25 cellular contexts compared by ENCODE assay signal in genomic region chr12:128745772-128746689, GRCh38.
"Had no signal": no experiment of that assay in that cellular context is flagged by ENCODE, and none has a peak within 500 bp of the region (broad histone marks: within the 10 kb centered on the region; RNA-seq: fewer than 3 reads in every experiment).

No MANE protein-coding gene starts in this region.

- DNase-seq: activated B cell treated with CpG ODN at 0.5 μM for 24 hours; activated CD4-positive, alpha-beta memory T cell treated with anti-CD3 and anti-CD28 coated beads, Interleukin-2, amount 10 ng/mL, durations not matched to agents 7 days and 5 days; activated CD4-positive, alpha-beta T cell treated with anti-CD3 and anti-CD28 coated beads for 48 hours; activated CD8-positive, alpha-beta memory T cell treated with anti-CD3 and anti-CD28 coated beads, Interleukin-2, amount 10 ng/mL, durations not matched to agents 7 days and 5 days; activated naive CD4-positive, alpha-beta T cell treated with Interleukin-2 at 50 U/mL for 16 hours; activated T-cell treated with anti-CD3 and anti-CD28 coated beads, Interleukin-2, amount 50 U/mL, for 1 hour; anterior cingulate cortex; caudate nucleus; dorsolateral prefrontal cortex; foreskin fibroblast; glutamatergic neuron; hypothalamus; midbrain; stimulated activated CD4-positive, alpha-beta T cell treated with anti-CD3 and anti-CD28 coated beads, Interleukin-2, amount 100 ng/mL, for 24 hours; trophoblast cell had no signal

- H3K27ac Mint-ChIP-seq: activated B cell treated with CpG ODN at 0.5 μM for 24 hours; activated CD4-positive, alpha-beta memory T cell treated with anti-CD3 and anti-CD28 coated beads, Interleukin-2, amount 10 ng/mL, durations not matched to agents 7 days and 5 days; activated CD8-positive, alpha-beta memory T cell treated with anti-CD3 and anti-CD28 coated beads, Interleukin-2, amount 10 ng/mL, durations not matched to agents 7 days and 5 days; activated T-helper 17 cell treated with anti-CD3 and anti-CD28 coated beads, Interleukin-2, amount 50 U/mL, for 72 hours; brain; endodermal cell; stimulated activated naive CD8-positive, alpha-beta T cell treated with anti-CD3 and anti-CD28 coated beads, Interleukin-15, Interleukin-2, amounts not matched to agents 100 ng/mL and 50 ng/mL, for 24 hours had no signal

- H3K36me3 ChIP-seq: prostate gland, right atrium auricular region, vagina had no signal

- ATAC-seq: activated CD8-positive, alpha-beta memory T cell treated with anti-CD3 and anti-CD28 coated beads, Interleukin-2, amount 10 ng/mL, durations not matched to agents 7 days and 5 days; activated T-helper 17 cell treated with anti-CD3 and anti-CD28 coated beads, Interleukin-2, amount 50 U/mL, for 72 hours; left lobe of liver had no signal

- H3K27me3 ChIP-seq: right atrium auricular region, vagina had no signal

- H3K9me3 ChIP-seq: prostate gland, right atrium auricular region, vagina had no signal

- H3K4me3 Mint-ChIP-seq: activated B cell treated with CpG ODN at 0.5 μM for 24 hours; activated CD4-positive, alpha-beta memory T cell treated with anti-CD3 and anti-CD28 coated beads, Interleukin-2, amount 10 ng/mL, durations not matched to agents 7 days and 5 days; activated CD8-positive, alpha-beta memory T cell treated with anti-CD3 and anti-CD28 coated beads, Interleukin-2, amount 10 ng/mL, durations not matched to agents 7 days and 5 days; activated T-helper 17 cell treated with anti-CD3 and anti-CD28 coated beads, Interleukin-2, amount 50 U/mL, for 72 hours; brain; endodermal cell; stimulated activated naive CD8-positive, alpha-beta T cell treated with anti-CD3 and anti-CD28 coated beads, Interleukin-15, Interleukin-2, amounts not matched to agents 100 ng/mL and 50 ng/mL, for 24 hours had no signal

- H3K9me3 Mint-ChIP-seq: activated B cell treated with CpG ODN at 0.5 μM for 24 hours; activated CD4-positive, alpha-beta memory T cell treated with anti-CD3 and anti-CD28 coated beads, Interleukin-2, amount 10 ng/mL, durations not matched to agents 7 days and 5 days; activated T-helper 17 cell treated with anti-CD3 and anti-CD28 coated beads, Interleukin-2, amount 50 U/mL, for 72 hours; endodermal cell; stimulated activated naive CD8-positive, alpha-beta T cell treated with anti-CD3 and anti-CD28 coated beads, Interleukin-15, Interleukin-2, amounts not matched to agents 100 ng/mL and 50 ng/mL, for 24 hours had no signal

- H3K36me3 Mint-ChIP-seq: activated CD8-positive, alpha-beta memory T cell treated with anti-CD3 and anti-CD28 coated beads, Interleukin-2, amount 10 ng/mL, durations not matched to agents 7 days and 5 days; brain had no signal

- H3K4me1 Mint-ChIP-seq: activated B cell treated with CpG ODN at 0.5 μM for 24 hours; activated CD4-positive, alpha-beta memory T cell treated with anti-CD3 and anti-CD28 coated beads, Interleukin-2, amount 10 ng/mL, durations not matched to agents 7 days and 5 days; activated CD8-positive, alpha-beta memory T cell treated with anti-CD3 and anti-CD28 coated beads, Interleukin-2, amount 10 ng/mL, durations not matched to agents 7 days and 5 days; activated T-helper 17 cell treated with anti-CD3 and anti-CD28 coated beads, Interleukin-2, amount 50 U/mL, for 72 hours; endodermal cell had no signal

- H3K27me3 Mint-ChIP-seq: activated CD4-positive, alpha-beta memory T cell treated with anti-CD3 and anti-CD28 coated beads, Interleukin-2, amount 10 ng/mL, durations not matched to agents 7 days and 5 days; activated CD8-positive, alpha-beta memory T cell treated with anti-CD3 and anti-CD28 coated beads, Interleukin-2, amount 10 ng/mL, durations not matched to agents 7 days and 5 days; stimulated activated naive CD8-positive, alpha-beta T cell treated with anti-CD3 and anti-CD28 coated beads, Interleukin-15, Interleukin-2, amounts not matched to agents 100 ng/mL and 50 ng/mL, for 24 hours had no signal

- H3K27ac ChIP-seq: dorsolateral prefrontal cortex, epithelial cell of prostate, prostate gland, right atrium auricular region, vagina had no signal

- H3K4me3 ChIP-seq: dorsolateral prefrontal cortex, lung, prostate gland, right atrium auricular region, vagina had no signal

- H3K4me1 ChIP-seq: prostate gland, right atrium auricular region, vagina had no signal
